In genomic region chr7:134458806-134459698, GRCh38 we compare ENCODE assay signal across 7 cellular contexts. TPM values are rescaled to one million over a fixed set of nuclear protein-coding genes. Genes with fewer than 3 reads are reported as not detected.
DNase-seq lines count a peak whose midpoint lies in the region; ATAC-seq and TF ChIP-seq lines count a peak whose summit lies in the region.

Gene AKR1B1, minus strand, starts transcription at chr7:134459100. Its CDS starts 38 bp downstream, at chr7:134459062.

- POLR2A ChIA-PET in activated B cell treated with CpG ODN at 0.5 μM for 24 hours (lab: Charles Lee) = interaction anchor here (1.0 to 2.0 kb wide), 5 partner anchors 26 to 711 kb away, joined by 3 to 18 read pairs (median 3); partner anchors contain the start of genes BPGM, SLC35B4 and TMEM140

- intact Hi-C loops in activated B cell treated with CpG ODN at 0.5 μM for 24 hours (cut with micrococcal nuclease) = loop anchor here (1.0 to 10.0 kb wide), 16 partner anchors 27 to 1516 kb away; partner anchors contain the start of genes AGBL3, BPGM, CHCHD3 and CNOT4

- H3K27ac Mint-ChIP-seq in activated B cell treated with CpG ODN at 0.5 μM for 24 hours = peak within 1 kb of the TSS; percentile 80
- H3K27ac Mint-ChIP-seq in immature natural killer cell = peak within 1 kb of the TSS; percentile 77 to 92 (median 86)

- peak; percentile 84 for DNase-seq in NCI-H2171 (lab: John Stamatoyannopoulos, UW)
- DNase-seq in activated B cell treated with CpG ODN at 0.5 μM for 24 hours = peak; percentile 85
- peak; percentile 32 to 94 (median 87) for DNase-seq in caudate nucleus (lab: John Stamatoyannopoulos, UW)
- DNase-seq in immature natural killer cell = peak; percentile 90 to 92 (median 91)
- peak; percentile 77 to 84 for DNase-seq in stimulated activated CD4-positive, alpha-beta T cell treated with anti-CD3 and anti-CD28 coated beads, Interleukin-12 subunit alpha, Interleukin-12 subunit beta, amount 100 ng/mL, for 24 hours (ENCODE audit: low read depth in 2 of 2)

- H3K4me1 Mint-ChIP-seq in activated B cell treated with CpG ODN at 0.5 μM for 24 hours (peaks cover 39% of the 10 kb centered on the region), immature natural killer cell (peaks cover 39 to 50% of the 10 kb centered on the region in 2 donors)

- TF ChIP-seq CTCF in activated B cell treated with CpG ODN at 0.5 μM for 24 hours (IDR thresholded peaks at IDR 0.05) = no peak

- CTCF ChIA-PET in activated B cell treated with CpG ODN at 0.5 μM for 24 hours (lab: Charles Lee) = interaction anchor here (1.0 to 3.2 kb wide), 7 partner anchors 21 to 187 kb away, joined by 3 to 22 read pairs (median 4); partner anchors contain the start of gene BPGM

- H3K9me3 Mint-ChIP-seq in activated B cell treated with CpG ODN at 0.5 μM for 24 hours (peaks cover under 1% of the 10 kb centered on the region), immature natural killer cell (peaks cover 0 to 3% (median 2%) of the 10 kb centered on the region in 6 donors)

- peak within 1 kb of the TSS; percentile 71 for H3K27ac ChIP-seq in caudate nucleus (ENCODE audit: low read depth, low read length)

- peaks cover 10% of the 10 kb centered on the region for H3K36me3 Mint-ChIP-seq in activated B cell treated with CpG ODN at 0.5 μM for 24 hours (ENCODE audit: low read depth)
- H3K36me3 Mint-ChIP-seq in immature natural killer cell = peaks cover 0 to 7% (median 1%) of the 10 kb centered on the region in 3 donors

- H3K4me3 Mint-ChIP-seq in activated B cell treated with CpG ODN at 0.5 μM for 24 hours (peak within 1 kb of the TSS; percentile 87), immature natural killer cell (peak within 1 kb of the TSS; percentile 78 to 92 (median 90))

- no peaks in the 10 kb centered on the region for H3K27me3 Mint-ChIP-seq in activated B cell treated with CpG ODN at 0.5 μM for 24 hours
- peaks cover 3 to 8% (median 7%) of the 10 kb centered on the region in 3 donors for H3K27me3 Mint-ChIP-seq in immature natural killer cell (ENCODE audit: low read depth in 3 of 3)

- ATAC-seq in GM18511 (IDR thresholded peaks at IDR 0.05; ENCODE audit: unreplicated experiment) (peak; percentile 96), HG03025 (IDR thresholded peaks at IDR 0.05; ENCODE audit: low FRiP score, unreplicated experiment) (peak; percentile 95), activated B cell treated with CpG ODN at 0.5 μM for 24 hours (ENCODE audit: low read depth) (peak; percentile 88)

RNA-seq across cellular contexts. Expression of gene AKR1B1, which starts in this region (rescaled TPM):
- 88.9 and 91.0 TPM in 2 replicates for total RNA-seq in activated B cell treated with CpG ODN at 0.5 μM for 24 hours
- polyA plus RNA-seq in immature natural killer cell = 100 to 1,000 TPM; 173 to 265 (median 176) TPM

Comparison
In these comparisons a context has a peak if more than half of its experiments do, and no peak if none do; other contexts are left out.
1. Peak in every context shown above with its lines: DNase-seq, ATAC-seq and H3K27ac ChIP-seq.